Comparison of ENCODE assay signal across 11 cellular contexts in genomic region chr15:83435782-83436181, GRCh38. TPM values are rescaled to one million over a fixed set of nuclear protein-coding genes. Genes with fewer than 3 reads are reported as not detected.
"Had no signal": no experiment of that assay in that cellular context is flagged by ENCODE, and none has a peak within 500 bp of the region (broad histone marks: within the 10 kb centered on the region; RNA-seq: fewer than 3 reads in every experiment).

No MANE protein-coding gene starts in this region.

- H3K9me3 Mint-ChIP-seq: nephron progenitor cell; stimulated activated naive CD8-positive, alpha-beta T cell treated with anti-CD3 and anti-CD28 coated beads, Interleukin-15, Interleukin-2, amounts not matched to agents 100 ng/mL and 50 ng/mL, for 24 hours had no signal

- H3K4me3 Mint-ChIP-seq: activated CD4-positive, alpha-beta T cell treated with anti-CD3 and anti-CD28 coated beads for 36 hours; activated naive CD8-positive, alpha-beta T cell; nephron progenitor cell; stimulated activated naive CD8-positive, alpha-beta T cell treated with anti-CD3 and anti-CD28 coated beads, Interleukin-15, Interleukin-2, amounts not matched to agents 100 ng/mL and 50 ng/mL, for 24 hours had no signal

- H3K36me3 Mint-ChIP-seq: activated naive CD8-positive, alpha-beta T cell had no signal

- ATAC-seq: activated CD4-positive, alpha-beta T cell treated with anti-CD3 and anti-CD28 coated beads for 36 hours had no signal

- H3K27me3 ChIP-seq: tibial nerve, uterus had no signal

- H3K36me3 ChIP-seq: esophagus muscularis mucosa, tibial nerve, uterus had no signal

- H3K4me3 ChIP-seq: esophagus muscularis mucosa, lung, tibial nerve, uterus had no signal

- H3K27ac Mint-ChIP-seq: activated CD4-positive, alpha-beta T cell treated with anti-CD3 and anti-CD28 coated beads for 36 hours; activated naive CD8-positive, alpha-beta T cell; nephron progenitor cell; stimulated activated naive CD8-positive, alpha-beta T cell treated with anti-CD3 and anti-CD28 coated beads, Interleukin-15, Interleukin-2, amounts not matched to agents 100 ng/mL and 50 ng/mL, for 24 hours had no signal

- H3K27ac ChIP-seq: esophagus muscularis mucosa, tibial nerve, uterus had no signal

- H3K4me1 ChIP-seq: esophagus muscularis mucosa, uterus had no signal

- H3K4me1 Mint-ChIP-seq: activated CD4-positive, alpha-beta T cell treated with anti-CD3 and anti-CD28 coated beads for 36 hours had no signal

- DNase-seq: activated CD4-positive, alpha-beta T cell treated with anti-CD3 and anti-CD28 coated beads for 36 hours; activated CD4-positive, alpha-beta T cell treated with anti-CD3 and anti-CD28 coated beads, Interleukin-2, amount 50 U/mL, for 48 hours; activated T-cell treated with anti-CD3 and anti-CD28 coated beads for 4 hours; effector CD4-positive, alpha-beta T cell; nephron progenitor cell; uterus had no signal

- H3K9me3 ChIP-seq: esophagus muscularis mucosa, tibial nerve, uterus had no signal

RNA-seq across cellular contexts. Expression of gene SH3GL3, which starts 11.4 kb away (rescaled TPM):
- total RNA-seq: activated CD4-positive, alpha-beta T cell treated with anti-CD3 and anti-CD28 coated beads for 36 hours had no signal
